In the genomic region with DNA sequence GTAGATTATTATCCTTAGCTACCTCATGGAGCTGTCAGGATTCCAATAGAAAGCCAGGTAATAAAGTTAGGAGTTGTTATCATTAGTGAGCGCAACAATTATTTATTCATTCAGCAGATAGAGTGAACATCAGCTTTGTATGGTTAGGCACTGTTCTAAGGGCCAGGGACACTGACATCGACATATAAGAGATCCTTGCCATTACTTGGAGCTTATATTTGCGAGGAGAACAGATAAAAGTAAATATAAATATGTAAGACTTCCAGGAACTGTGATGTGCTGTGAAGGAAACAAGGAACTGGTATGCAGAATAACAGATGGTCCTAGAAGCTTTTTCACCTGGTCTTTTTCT, we compare ENCODE assay signal across 8 cellular contexts. TPM values are rescaled to one million over a fixed set of nuclear protein-coding genes. Genes with fewer than 3 reads are reported as not detected.
DNase-seq lines count a peak whose midpoint lies in the region; ATAC-seq, FAIRE-seq and TF ChIP-seq lines count a peak whose summit lies in the region.

No MANE protein-coding gene starts in this region.

- H3K27ac Mint-ChIP-seq in CD8-positive, alpha-beta T cell: peak overlapping the region; percentile 99

- H3K9ac ChIP-seq in PC-3 (ENCODE audit: low read length) (peak overlapping the region; percentile 90), endothelial cell of umbilical vein (replicated peaks; ENCODE audit: extremely low read depth, insufficient read depth, low read length) (peak overlapping the region; percentile 92)

- peaks cover 41% of the 10 kb centered on the region for H3K36me3 Mint-ChIP-seq in CD8-positive, alpha-beta T cell

- no peaks in the 10 kb centered on the region for H3K9me1 ChIP-seq in endothelial cell of umbilical vein (replicated peaks; ENCODE audit: control insufficient read depth, extremely low read depth, insufficient read depth, low read length)

- POLR2A ChIA-PET in CD8-positive, alpha-beta T cell (lab: Charles Lee): interaction anchor here (0.6 to 2.5 kb wide), 25 partner anchors 9 to 920 kb away, joined by 3 to 65 read pairs (median 3); a partner anchor contains a TSS
- POLR2A ChIA-PET in PC-3 (lab: Charles Lee; ENCODE audit: unreplicated experiment) (interaction anchor here (0.5 to 1.5 kb wide), 9 partner anchors 9 to 1567 kb away, joined by 3 to 20 read pairs (median 4); a partner anchor contains a TSS), endothelial cell of umbilical vein (lab: Charles Lee) (interaction anchor here (0.6 to 2.2 kb wide), 10 partner anchors 11 to 472 kb away, joined by 3 to 37 read pairs (median 4); a partner anchor contains a TSS), HEK293T (lab: Yijun Ruan, JAX) (interaction anchor here (0.8 to 2.6 kb wide), 23 partner anchors 9 to 1027 kb away, joined by 3 to 20 read pairs (median 5); a partner anchor contains a TSS)

- intact Hi-C loops in CD8-positive, alpha-beta T cell (cut with DNase I, micrococcal nuclease): loop anchor here (2.0 to 10.0 kb wide), 14 partner anchors 224 to 1678 kb away; a partner anchor contains a TSS
- intact Hi-C loops in PC-3 (cut with micrococcal nuclease) (loop anchor here (2.0 to 5.0 kb wide), 2 partner anchors 34 to 473 kb away; a partner anchor contains a TSS), endothelial cell of umbilical vein (cut with micrococcal nuclease) (no loop called here)

- no peaks in the 10 kb centered on the region for H3F3A ChIP-seq in PC-3 (ENCODE audit: low read length, unreplicated experiment)

- H3K36me3 ChIP-seq in CD8-positive, alpha-beta T cell (ENCODE audit: insufficient read depth, low read length): no peaks in the 10 kb centered on the region
- H3K36me3 ChIP-seq in PC-3 (ENCODE audit: low read depth, low read length) (peaks cover 27% of the 10 kb centered on the region), endothelial cell of umbilical vein (ENCODE audit: control insufficient read depth in 2 of 2, extremely low read depth in 1 of 2, insufficient read depth in 2 of 2, low read length in 2 of 2) (peaks cover 3 to 11% of the 10 kb centered on the region in 2 experiments), neutrophil (peaks cover 24% of the 10 kb centered on the region)

- TSS peak; percentile 80 for BruUV-seq in PC-3 (replicated peaks; lab: Mats Ljungman, UMichigan)
- BruUV-seq in endothelial cell of umbilical vein (replicated peaks; lab: Mats Ljungman, UMichigan): TSS peak; percentile 70

- peaks cover 80% of the 10 kb centered on the region for H3K4me1 Mint-ChIP-seq in CD8-positive, alpha-beta T cell (ENCODE audit: low read depth)

- no peaks in the 10 kb centered on the region for H3K27me3 Mint-ChIP-seq in CD8-positive, alpha-beta T cell (ENCODE audit: low read depth)

- H3K27me3 ChIP-seq in CD8-positive, alpha-beta T cell (ENCODE audit: insufficient read depth, low read length): no peaks in the 10 kb centered on the region
- H3K27me3 ChIP-seq in PC-3 (ENCODE audit: low read length) (no peaks in the 10 kb centered on the region), endothelial cell of umbilical vein (ENCODE audit: control insufficient read depth in 2 of 2, insufficient read depth in 2 of 2, low read length in 2 of 2) (no peaks in the 10 kb centered on the region), neutrophil (no peaks in the 10 kb centered on the region)

- dilution Hi-C loops in endothelial cell of umbilical vein (cut with MboI; ENCODE audit: extremely low pct_ligation_motif_present, low sequenced_read_pairs): no loop called here

- no peaks in the 10 kb centered on the region for H3K9me3 ChIP-seq in CD8-positive, alpha-beta T cell (ENCODE audit: low read length)
- H3K9me3 ChIP-seq in PC-3 (ENCODE audit: low read length): no peaks in the 10 kb centered on the region
- no peaks in the 10 kb centered on the region for H3K9me3 ChIP-seq in endothelial cell of umbilical vein (replicated peaks; ENCODE audit: control insufficient read depth, insufficient read depth, low read length)
- no peaks in the 10 kb centered on the region for H3K9me3 ChIP-seq in neutrophil

- peak overlapping the region; percentile 99 for H3K27ac ChIP-seq in CD8-positive, alpha-beta T cell (ENCODE audit: low read depth, low read length)
- H3K27ac ChIP-seq in PC-3 (ENCODE audit: low read length) (peak overlapping the region; percentile 27; the same call in 1 of the 2 replicates), endothelial cell of umbilical vein (ENCODE audit: insufficient read depth, low read depth, low read length) (peak overlapping the region; percentile 69), neutrophil (peak overlapping the region; percentile 91)

- H3K9me3 Mint-ChIP-seq in CD8-positive, alpha-beta T cell: no peaks in the 10 kb centered on the region

- TF ChIP-seq CTCF in CD8-positive, alpha-beta T cell (IDR thresholded peaks at IDR 0.05): no peak
- no peak for TF ChIP-seq CTCF in PC-3 (conservative IDR thresholded peaks at IDR 0.05; ENCODE audit: low read depth, low read length)
- no peak for TF ChIP-seq CTCF in endothelial cell of umbilical vein (IDR thresholded peaks at IDR 0.05; ENCODE audit: extremely low read depth in 1 of 2, insufficient read depth in 1 of 2, low read depth in 1 of 2, low read length in 2 of 2)
- no peak for TF ChIP-seq CTCF in neutrophil (IDR thresholded peaks at IDR 0.05)

- H3K9me2 ChIP-seq in PC-3 (replicated peaks; ENCODE audit: low read length): no peaks in the 10 kb centered on the region

- H3K4me3 Mint-ChIP-seq in CD8-positive, alpha-beta T cell: peak overlapping the region; percentile 96

- H3K79me2 ChIP-seq in PC-3 (ENCODE audit: low read length) (peaks cover 81% of the 10 kb centered on the region), endothelial cell of umbilical vein (ENCODE audit: control insufficient read depth, insufficient read depth, low read length) (peaks cover 56% of the 10 kb centered on the region)

- no peak for DNase-seq in CD8-positive, alpha-beta T cell
- no peak for DNase-seq in PC-3
- peak; percentile 12 for DNase-seq in endothelial cell of umbilical vein (ENCODE audit: low read depth, low spot score)
- no peak for DNase-seq in ecto neural progenitor cell (ENCODE audit: low spot score)
- DNase-seq in HEK293T (ENCODE audit: extremely low spot score): no peak

- H4K20me1 ChIP-seq in PC-3 (ENCODE audit: low read length) (peaks cover 9% of the 10 kb centered on the region; the same call in 1 of the 2 replicates), endothelial cell of umbilical vein (replicated peaks; ENCODE audit: control insufficient read depth, extremely low read depth, insufficient read depth, low read length) (no peaks in the 10 kb centered on the region)

- CTCF ChIA-PET in CD8-positive, alpha-beta T cell (lab: Charles Lee): interaction anchor here (0.5 to 2.7 kb wide), 9 partner anchors 22 to 887 kb away, joined by 3 to 15 read pairs (median 4); a partner anchor contains a TSS
- CTCF ChIA-PET in PC-3 (lab: Charles Lee): interaction anchor here (0.5 to 0.9 kb wide), 3 partner anchors 24 to 223 kb away, joined by 3 to 4 read pairs (median 3); a partner anchor contains a TSS
- CTCF ChIA-PET in endothelial cell of umbilical vein (lab: Charles Lee): interaction anchor here (0.6 to 2.2 kb wide), 8 partner anchors 10 to 473 kb away, joined by 3 to 19 read pairs (median 6); a partner anchor contains a TSS
- CTCF ChIA-PET in HEK293T (lab: Yijun Ruan, JAX): interaction anchor here (1.4 kb wide), 1 partner anchor 24 kb away, joined by 4 read pairs; no protein-coding TSS in a partner anchor

- TF ChIP-seq POLR2A in endothelial cell of umbilical vein (IDR thresholded peaks at IDR 0.05; ENCODE audit: low read depth, low read length): no peak

- no peak for ATAC-seq in CD8-positive, alpha-beta T cell
- ATAC-seq in PC-3 (no peak), GM21619 (IDR thresholded peaks at IDR 0.05; ENCODE audit: unreplicated experiment) (no peak), GM19328 (IDR thresholded peaks at IDR 0.05; ENCODE audit: unreplicated experiment) (no peak)

- H2AFZ ChIP-seq in PC-3 (ENCODE audit: low read length) (peak overlapping the region; percentile 66), endothelial cell of umbilical vein (ENCODE audit: low read depth, low read length) (peak overlapping the region; percentile 40)

- peak overlapping the region; percentile 81 for H3K4me2 ChIP-seq in PC-3 (ENCODE audit: low read length)
- H3K4me2 ChIP-seq in endothelial cell of umbilical vein (ENCODE audit: insufficient read depth, low read length): peak overlapping the region; percentile 86

- no peak for FAIRE-seq in endothelial cell of umbilical vein (lab: Jason Lieb, UNC)

- H3K4me1 ChIP-seq in CD8-positive, alpha-beta T cell (ENCODE audit: insufficient read depth, low read length): peaks cover 48% of the 10 kb centered on the region
- H3K4me1 ChIP-seq in PC-3 (ENCODE audit: insufficient read depth, low read length): peaks cover 31% of the 10 kb centered on the region
- peaks cover 10% of the 10 kb centered on the region for H3K4me1 ChIP-seq in endothelial cell of umbilical vein (ENCODE audit: control insufficient read depth, extremely low read depth, insufficient read depth, low read length)
- H3K4me1 ChIP-seq in neutrophil (ENCODE audit: control insufficient read depth in 1 of 2, insufficient read depth in 1 of 2, low read depth in 1 of 2, low read length in 1 of 2): peaks cover 16 to 18% of the 10 kb centered on the region in 2 experiments

- peak overlapping the region; percentile 68 for H3K4me3 ChIP-seq in CD8-positive, alpha-beta T cell (ENCODE audit: low read depth, low read length)
- H3K4me3 ChIP-seq in PC-3 (ENCODE audit: low read length) (peak overlapping the region; percentile 74), endothelial cell of umbilical vein (replicated peaks in 1 of 3; ENCODE audit: insufficient read depth in 1 of 3, low read depth in 1 of 3, low read length in 3 of 3) (peak overlapping the region; percentile 57 to 90 (median 81)), neutrophil (ENCODE audit: low read depth in 1 of 2, low read length in 1 of 2) (peak overlapping the region; percentile 69 to 81)

RNA-seq across cellular contexts. Expression of a gene that starts 0.5 kb away (rescaled TPM):
- total RNA-seq in CD8-positive, alpha-beta T cell: 1 to 10 TPM; 7.5 to 8.3 TPM
- total RNA-seq in PC-3 (2014; rRNA removed) (22.0 and 27.2 TPM in 2 replicates), endothelial cell of umbilical vein (13.0 and 13.6 TPM in 2 replicates)
- polyA plus RNA-seq in endothelial cell of umbilical vein: 2.5 and 4.4 TPM in 2 replicates
- 6.2 and 7.5 TPM in 2 replicates for polyA plus RNA-seq in endothelial cell of umbilical vein (2011; cell fraction: cytosol; rRNA removed)
- polyA plus RNA-seq in endothelial cell of umbilical vein (2011; cell fraction: nucleus; rRNA removed): 2.2 and 3.8 TPM in 2 replicates
- polyA plus RNA-seq in endothelial cell of umbilical vein (2012): 11.5 and 19.6 TPM in 2 replicates
- polyA minus RNA-seq in endothelial cell of umbilical vein: 1.7 and 2.5 TPM in 2 replicates
- 4.0 TPM for polyA minus RNA-seq in endothelial cell of umbilical vein (2011; cell fraction: cytosol; rRNA and poly(A)+ RNA removed)
- 3.4 and 3.8 TPM in 2 replicates for polyA minus RNA-seq in endothelial cell of umbilical vein (2011; cell fraction: nucleus; rRNA and poly(A)+ RNA removed)

RNA-seq across cellular contexts. Expression of a gene that starts 0.7 kb away (rescaled TPM):
- total RNA-seq in CD8-positive, alpha-beta T cell: 10 to 100 TPM; 51.5 to 56.5 TPM
- total RNA-seq in PC-3 (2014; rRNA removed) (24.3 and 26.1 TPM in 2 replicates), endothelial cell of umbilical vein (36.7 and 36.8 TPM in 2 replicates)
- polyA plus RNA-seq in endothelial cell of umbilical vein: 9.0 and 11.9 TPM in 2 replicates
- 16.4 and 16.7 TPM in 2 replicates for polyA plus RNA-seq in endothelial cell of umbilical vein (2011; cell fraction: cytosol; rRNA removed)
- 59.4 and 61.4 TPM in 2 replicates for polyA plus RNA-seq in endothelial cell of umbilical vein (2011; cell fraction: nucleus; rRNA removed)
- polyA plus RNA-seq in endothelial cell of umbilical vein (2012): 31.1 and 39.1 TPM in 2 replicates
- 29.2 and 29.8 TPM in 2 replicates for polyA minus RNA-seq in endothelial cell of umbilical vein
- polyA minus RNA-seq in endothelial cell of umbilical vein (2011; cell fraction: cytosol; rRNA and poly(A)+ RNA removed): 15.4 TPM
- polyA minus RNA-seq in endothelial cell of umbilical vein (2011; cell fraction: nucleus; rRNA and poly(A)+ RNA removed): 33.6 and 51.8 TPM in 2 replicates

RNA-seq across cellular contexts. Expression of a gene that starts 54.2 kb away (rescaled TPM):
- 10 to 100 TPM; 20.1 to 24.3 TPM for total RNA-seq in CD8-positive, alpha-beta T cell
- total RNA-seq in PC-3 (2014; rRNA removed) (78.6 and 83.1 TPM in 2 replicates), endothelial cell of umbilical vein (69.6 and 80.6 TPM in 2 replicates)
- polyA plus RNA-seq in endothelial cell of umbilical vein: 119 and 122 TPM in 2 replicates
- 94.3 and 97.8 TPM in 2 replicates for polyA plus RNA-seq in endothelial cell of umbilical vein (2011; cell fraction: cytosol; rRNA removed)
- polyA plus RNA-seq in endothelial cell of umbilical vein (2011; cell fraction: nucleus; rRNA removed): 102 and 112 TPM in 2 replicates
- polyA plus RNA-seq in endothelial cell of umbilical vein (2012): 79.8 and 81.2 TPM in 2 replicates
- polyA minus RNA-seq in endothelial cell of umbilical vein: 118 and 124 TPM in 2 replicates
- polyA minus RNA-seq in endothelial cell of umbilical vein (2011; cell fraction: cytosol; rRNA and poly(A)+ RNA removed): 21.1 TPM
- polyA minus RNA-seq in endothelial cell of umbilical vein (2011; cell fraction: nucleus; rRNA and poly(A)+ RNA removed): 32.1 and 35.7 TPM in 2 replicates

RNA-seq across cellular contexts. Expression of a gene that starts 54.4 kb away (rescaled TPM):
- total RNA-seq in CD8-positive, alpha-beta T cell: 1 to 10 TPM in 1 of 2 experiments, under 1 TPM in 1; 0.71 to 1.7 TPM
- total RNA-seq in PC-3 (2014; rRNA removed) (39.5 and 43.3 TPM in 2 replicates), endothelial cell of umbilical vein (12.4 and 13.6 TPM in 2 replicates)
- polyA plus RNA-seq in endothelial cell of umbilical vein: 6.5 and 8.5 TPM in 2 replicates
- 10.8 and 10.9 TPM in 2 replicates for polyA plus RNA-seq in endothelial cell of umbilical vein (2011; cell fraction: cytosol; rRNA removed)
- 4.9 and 5.5 TPM in 2 replicates for polyA plus RNA-seq in endothelial cell of umbilical vein (2011; cell fraction: nucleus; rRNA removed)
- polyA plus RNA-seq in endothelial cell of umbilical vein (2012): 9.0 and 13.2 TPM in 2 replicates
- polyA minus RNA-seq in endothelial cell of umbilical vein: 4.4 and 5.0 TPM in 2 replicates
- 12.2 TPM for polyA minus RNA-seq in endothelial cell of umbilical vein (2011; cell fraction: cytosol; rRNA and poly(A)+ RNA removed)
- 1.0 and 2.0 TPM in 2 replicates for polyA minus RNA-seq in endothelial cell of umbilical vein (2011; cell fraction: nucleus; rRNA and poly(A)+ RNA removed)

Comparison
In these comparisons a context has a peak if more than half of its experiments do, and no peak if none do; other contexts are left out.
1. H3K27ac ChIP-seq: peak in every context shown above with its lines; median percentile 99 in CD8-positive, alpha-beta T cell; 91 in neutrophil; 69 in endothelial cell of umbilical vein; 27 in PC-3.